ENCODE assay signal across 8 cellular contexts in the genomic region with DNA sequence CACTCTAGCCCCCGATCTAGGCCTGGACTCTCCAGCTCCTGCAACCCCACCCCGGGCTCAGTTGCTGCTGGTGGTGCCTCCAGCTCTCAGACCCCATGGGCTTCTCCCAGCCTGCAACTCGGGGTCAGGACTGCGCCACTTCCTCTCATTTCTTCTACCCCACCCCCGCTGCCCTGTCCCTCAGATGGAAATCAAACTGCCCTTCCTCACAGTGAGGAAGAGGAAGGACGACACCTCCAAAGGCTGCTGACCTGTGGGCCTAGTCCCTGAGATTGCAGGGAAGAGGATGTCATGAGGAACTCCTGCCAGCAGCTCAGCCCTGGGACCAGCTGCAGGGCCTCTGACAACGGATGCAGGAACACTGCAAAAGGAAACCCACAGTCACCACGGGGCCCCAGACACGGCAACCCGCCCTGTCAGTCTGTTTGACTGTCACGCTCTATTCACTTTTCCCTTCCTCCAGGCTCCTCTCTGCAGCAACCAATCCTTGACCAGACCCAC. TPM values are rescaled to one million over a fixed set of nuclear protein-coding genes. Genes with fewer than 3 reads are reported as not detected.
DNase-seq lines count a peak whose midpoint lies in the region; ATAC-seq and TF ChIP-seq lines count a peak whose summit lies in the region.

No MANE protein-coding gene starts in this region.

- ATAC-seq in GM19455 (IDR thresholded peaks at IDR 0.05; ENCODE audit: unreplicated experiment) = peak; percentile 52
- peak; percentile 47 to 61 for ATAC-seq in activated T-cell treated with anti-CD3 and anti-CD28 coated beads, Interleukin-2, amount 50 U/mL, for 4 hours

- peaks cover 83% of the 10 kb centered on the region for H3K4me1 Mint-ChIP-seq in activated T-cell treated with anti-CD3 and anti-CD28 coated beads, Interleukin-2, amount 50 U/mL, for 4 hours (ENCODE audit: low read depth)

- peaks cover 2% of the 10 kb centered on the region for H3K36me3 Mint-ChIP-seq in activated T-cell treated with anti-CD3 and anti-CD28 coated beads, Interleukin-2, amount 50 U/mL, for 4 hours (ENCODE audit: insufficient read depth)

- H3K4me1 ChIP-seq in A673 (ENCODE audit: insufficient read depth, low read length, poor library complexity, severe bottlenecking) (peaks cover 67% of the 10 kb centered on the region), left ventricle myocardium inferior (peaks cover 100% of the 10 kb centered on the region)

- H3K4me3 ChIP-seq in A673 (ENCODE audit: low read depth, low read length, poor library complexity, severe bottlenecking) = no peak overlapping the region
- peak overlapping the region; percentile 12 for H3K4me3 ChIP-seq in left ventricle myocardium inferior

- peak overlapping the region; percentile 80 for H3K4me3 Mint-ChIP-seq in activated T-cell treated with anti-CD3 and anti-CD28 coated beads, Interleukin-2, amount 50 U/mL, for 4 hours

- CTCF ChIA-PET in A673 (lab: Charles Lee) = no interaction called here

- POLR2A ChIA-PET in A673 (lab: Charles Lee; ENCODE audit: low non-redundant PET) = no interaction called here

- no peaks in the 10 kb centered on the region for H3K9me3 ChIP-seq in A673 (ENCODE audit: low read depth, low read length, poor library complexity, severe bottlenecking)
- H3K9me3 ChIP-seq in left ventricle myocardium inferior (replicated peaks) = no peaks in the 10 kb centered on the region

- H3K27me3 ChIP-seq in A673 (replicated peaks; ENCODE audit: insufficient read depth, low read depth, low read length, poor library complexity) (no peaks in the 10 kb centered on the region), left ventricle myocardium inferior (ENCODE audit: low read depth) (no peaks in the 10 kb centered on the region)

- intact Hi-C loops in A673 (cut with micrococcal nuclease; ENCODE audit: unreplicated experiment) (no loop called here), left ventricle myocardium inferior (cut with micrococcal nuclease) (no loop called here)

- TF ChIP-seq CTCF in A673 (conservative IDR thresholded peaks at IDR 0.05; ENCODE audit: low read depth, low read length) (no peak), left ventricle myocardium inferior (IDR thresholded peaks at IDR 0.05; ENCODE audit: borderline replicate concordance) (no peak)

- H3K27me3 Mint-ChIP-seq in activated T-cell treated with anti-CD3 and anti-CD28 coated beads, Interleukin-2, amount 50 U/mL, for 4 hours (ENCODE audit: low read depth) = no peaks in the 10 kb centered on the region

- peak overlapping the region; percentile 82 for H3K27ac ChIP-seq in A673 (ENCODE audit: low read depth, low read length, poor library complexity, severe bottlenecking)
- peak overlapping the region; percentile 100 for H3K27ac ChIP-seq in left ventricle myocardium inferior (replicated peaks)

- BruUV-seq in A673 (replicated peaks; lab: Mats Ljungman, UMichigan) = no TSS peak

- H3K9me3 Mint-ChIP-seq in activated T-cell treated with anti-CD3 and anti-CD28 coated beads, Interleukin-2, amount 50 U/mL, for 4 hours = no peaks in the 10 kb centered on the region

- H3K36me3 ChIP-seq in A673 (ENCODE audit: insufficient read depth, low read length, poor library complexity, severe bottlenecking) = peaks cover 13% of the 10 kb centered on the region
- H3K36me3 ChIP-seq in left ventricle myocardium inferior = peaks cover 15% of the 10 kb centered on the region

- DNase-seq in A673 (ENCODE audit: low spot score) (no peak), M059J (ENCODE audit: low read depth) (peak; percentile 18), left ventricle myocardium inferior (peak; percentile 56), NCI-H1417 (lab: John Stamatoyannopoulos, UW) (no peak), NCI-H2227 (lab: John Stamatoyannopoulos, UW; ENCODE audit: unreplicated experiment) (no peak)
- DNase-seq in activated T-cell treated with anti-CD3 and anti-CD28 coated beads, Interleukin-2, amount 50 U/mL, for 4 hours = peak; percentile 44
- DNase-seq in stimulated activated CD4-positive, alpha-beta T cell treated with anti-CD3 and anti-CD28 coated beads, Interleukin-4, amount 100 ng/mL, for 4 hours = peak; percentile 48 to 54

RNA-seq across cellular contexts. Expression of a gene that starts 29.3 kb away (rescaled TPM):
- total RNA-seq in A673 (2021) (48.8 and 51.4 TPM in 2 replicates), left ventricle myocardium inferior (19.2 TPM)
- total RNA-seq in M059J (2014; rRNA removed; shearing (Covaris generic)) = 8.6 and 16.8 TPM in 2 replicates
- 10 to 100 TPM; 41.0 to 55.2 (median 50.8) TPM for total RNA-seq in activated T-cell treated with anti-CD3 and anti-CD28 coated beads, Interleukin-2, amount 50 U/mL, for 4 hours

Comparison
In these comparisons a context has a peak if more than half of its experiments do, and no peak if none do; other contexts are left out.
1. DNase-seq: peak in M059J (single experiment), activated T-cell treated with anti-CD3 and anti-CD28 coated beads, Interleukin-2, amount 50 U/mL, for 4 hours (single experiment), left ventricle myocardium inferior (single experiment) and stimulated activated CD4-positive, alpha-beta T cell treated with anti-CD3 and anti-CD28 coated beads, Interleukin-4, amount 100 ng/mL, for 4 hours (2 of 2); none in A673 (single experiment), NCI-H1417 (0 of 3) and NCI-H2227 (single experiment).